In genomic region chr21:41369105-41369914, GRCh38 we compare ENCODE assay signal across 8 cellular contexts. TPM values are rescaled to one million over a fixed set of nuclear protein-coding genes. Genes with fewer than 3 reads are reported as not detected.
DNase-seq lines count a peak whose midpoint lies in the region; ATAC-seq and TF ChIP-seq lines count a peak whose summit lies in the region.

No MANE protein-coding gene starts in this region.

- H3K4me3 Mint-ChIP-seq in H9: peak overlapping the region; percentile 58 to 75

- peak overlapping the region; percentile 93 for H3K4me2 ChIP-seq in DOHH2 (ENCODE audit: low read length)
- peak overlapping the region; percentile 84 for H3K4me2 ChIP-seq in H9 (ENCODE audit: insufficient read depth, insufficient read length, low read length)
- H3K4me2 ChIP-seq in mesenchymal stem cell (ENCODE audit: low read length, poor library complexity, severe bottlenecking): peak overlapping the region; percentile 73

- no peaks in the 10 kb centered on the region for H3K9me2 ChIP-seq in DOHH2 (replicated peaks; ENCODE audit: control insufficient read depth, low read length)

- peaks cover 13% of the 10 kb centered on the region for H3K27me3 Mint-ChIP-seq in H9 (ENCODE audit: low read depth)

- DNase-seq in H9: peak; percentile 80
- peak; percentile 62 to 66 (median 66) for DNase-seq in Peyer's patch
- no peak for DNase-seq in brain microvascular endothelial cell
- DNase-seq in mesenchymal stem cell: peak; percentile 30
- no peak for DNase-seq in C1 segment of cervical spinal cord (lab: John Stamatoyannopoulos, UW)

- H3K4me3 ChIP-seq in DOHH2 (ENCODE audit: low read length) (peak overlapping the region; percentile 78), Peyer's patch (peak overlapping the region; percentile 39 to 49 (median 45)), brain microvascular endothelial cell (ENCODE audit: low read depth, low read length) (no peak overlapping the region), mesenchymal stem cell (ENCODE audit: insufficient read depth in 1 of 2, low read depth in 1 of 2, low read length in 2 of 2) (peak overlapping the region in 1 of 2 experiments; percentile 68), thymus (ENCODE audit: low read length) (peak overlapping the region; percentile 56)

- TF ChIP-seq POLR2A in Peyer's patch (IDR thresholded peaks at IDR 0.05): no peak

- H4K20me1 ChIP-seq in DOHH2 (ENCODE audit: control insufficient read depth, insufficient read depth, low read depth, low read length) (no peaks in the 10 kb centered on the region), H9 (ENCODE audit: control insufficient read depth, insufficient read depth, insufficient read length) (no peaks in the 10 kb centered on the region)

- H3K36me3 Mint-ChIP-seq in H9 (ENCODE audit: insufficient read depth in 1 of 3, low read depth in 3 of 3): no peaks in the 10 kb centered on the region

- H3F3A ChIP-seq in DOHH2 (ENCODE audit: control insufficient read depth, insufficient read depth): 0 out of 2 replicates have a peak, but pooled peaks cover 5% of the 10 kb centered on the region

- no peak overlapping the region for H3T11ph ChIP-seq in H9 (ENCODE audit: low read length)

- H2BK5ac ChIP-seq in H9 (ENCODE audit: insufficient read length, low read length) (no peak overlapping the region), mesenchymal stem cell (ENCODE audit: low read depth, low read length, poor library complexity, severe bottlenecking) (no peak overlapping the region)

- TF ChIP-seq CTCF in DOHH2 (IDR thresholded peaks at IDR 0.05; ENCODE audit: low read depth, low read length, poor library complexity, severe bottlenecking) (no peak), H9 (conservative IDR thresholded peaks at IDR 0.05) (peak; percentile 58), Peyer's patch (IDR thresholded peaks at IDR 0.05) (peak in 3 of 6 experiments; percentile 12 to 18 (median 13)), brain microvascular endothelial cell (IDR thresholded peaks at IDR 0.05; ENCODE audit: low read depth, low read length, missing control alignments) (peak; percentile 36)

- H3K27ac Mint-ChIP-seq in H9: peak overlapping the region in 1 of 3 experiments; percentile 14; a peak in 1 of 7 replicates

- H3K79me1 ChIP-seq in H9 (ENCODE audit: insufficient read depth, low read depth, low read length, poor library complexity, severe bottlenecking) (no peaks in the 10 kb centered on the region), mesenchymal stem cell (replicated peaks; ENCODE audit: low read length, poor library complexity, severe bottlenecking) (no peaks in the 10 kb centered on the region)

- H4K5ac ChIP-seq in H9 (ENCODE audit: insufficient read length, low read depth, low read length): no peak overlapping the region

- H3K23me2 ChIP-seq in H9 (ENCODE audit: insufficient read length, low read depth, low read length, poor library complexity, severe bottlenecking): peaks cover 8% of the 10 kb centered on the region

- H3K14ac ChIP-seq in H9 (ENCODE audit: insufficient read depth, low read length): no peak overlapping the region; the same call in 1 of the 2 replicates
- no peak overlapping the region for H3K14ac ChIP-seq in mesenchymal stem cell (ENCODE audit: low read length in 2 of 2)

- WGBS in H9 (ENCODE audit: extremely low coverage, insufficient read length, low lambda C conversion rate): no CpG with 5 or more reads among the region's 29 CpGs
- 11% methylated on average over 18 of the region's 29 CpGs for WGBS in mesenchymal stem cell
- 11% methylated on average over 29 of the region's 29 CpGs for WGBS in thymus

- H4K8ac ChIP-seq in H9 (replicated peaks; ENCODE audit: insufficient read length, low read depth, low read length) (no peak overlapping the region), mesenchymal stem cell (ENCODE audit: low read length) (no peak overlapping the region)

- H2BK12ac ChIP-seq in H9 (ENCODE audit: insufficient read length, low read depth, low read length): no peak overlapping the region
- no peak overlapping the region for H2BK12ac ChIP-seq in mesenchymal stem cell (ENCODE audit: low read length in 2 of 2)

- H3K27me3 ChIP-seq in DOHH2 (ENCODE audit: control insufficient read depth, low read length) (peaks cover 5% of the 10 kb centered on the region; the same call in 1 of the 2 replicates), H9 (ENCODE audit: insufficient read depth, low read length) (no peaks in the 10 kb centered on the region; the same call in 1 of the 2 replicates), Peyer's patch (no peaks in the 10 kb centered on the region), brain microvascular endothelial cell (replicated peaks) (no peaks in the 10 kb centered on the region), mesenchymal stem cell (ENCODE audit: control insufficient read depth in 1 of 2, insufficient read depth in 1 of 2, low read length in 2 of 2) (peaks cover 0 to 47% of the 10 kb centered on the region in 2 experiments), thymus (ENCODE audit: control insufficient read depth, insufficient read depth) (no peaks in the 10 kb centered on the region)

- no peaks in the 10 kb centered on the region for H3K9me3 ChIP-seq in DOHH2 (ENCODE audit: control insufficient read depth, insufficient read depth, low read length)
- no peaks in the 10 kb centered on the region for H3K9me3 ChIP-seq in H9 (ENCODE audit: control insufficient read depth, low read depth, low read length)
- H3K9me3 ChIP-seq in Peyer's patch: no peaks in the 10 kb centered on the region
- H3K9me3 ChIP-seq in mesenchymal stem cell (ENCODE audit: control insufficient read depth, low read length): no peaks in the 10 kb centered on the region
- H3K9me3 ChIP-seq in thymus (ENCODE audit: control insufficient read depth): no peaks in the 10 kb centered on the region

- H2AFZ ChIP-seq in H9 (ENCODE audit: low read length) (no peak overlapping the region), mesenchymal stem cell (ENCODE audit: low read depth, low read length) (no peak overlapping the region)

- H3K4me1 Mint-ChIP-seq in H9: peaks cover 7 to 28% of the 10 kb centered on the region in 2 experiments

- no peak overlapping the region for H3K23ac ChIP-seq in H9 (ENCODE audit: insufficient read length, low read depth, low read length)
- H3K23ac ChIP-seq in mesenchymal stem cell (ENCODE audit: low read length in 2 of 2): no peak overlapping the region

- no peaks in the 10 kb centered on the region for H3K36me3 ChIP-seq in DOHH2 (ENCODE audit: control insufficient read depth, low read length)
- H3K36me3 ChIP-seq in Peyer's patch: no peaks in the 10 kb centered on the region
- no peaks in the 10 kb centered on the region for H3K36me3 ChIP-seq in brain microvascular endothelial cell (replicated peaks)
- H3K36me3 ChIP-seq in mesenchymal stem cell (ENCODE audit: control insufficient read depth in 1 of 2, insufficient read depth in 2 of 2, low read depth in 1 of 2, low read length in 2 of 2): peaks cover 0 to 23% of the 10 kb centered on the region in 2 experiments
- no peaks in the 10 kb centered on the region for H3K36me3 ChIP-seq in thymus (ENCODE audit: control insufficient read depth, insufficient read depth)

- H3K79me2 ChIP-seq in DOHH2 (ENCODE audit: control insufficient read depth, low read length) (peaks cover 3% of the 10 kb centered on the region; the same call in 1 of the 2 replicates), H9 (ENCODE audit: insufficient read depth, low read length) (no peaks in the 10 kb centered on the region)

- no peak overlapping the region for H2BK15ac ChIP-seq in H9 (ENCODE audit: low read depth, low read length)
- H2BK15ac ChIP-seq in mesenchymal stem cell (ENCODE audit: low read depth, poor library complexity, severe bottlenecking): no peak overlapping the region

- H3K9me3 Mint-ChIP-seq in H9: no peaks in the 10 kb centered on the region; a peak in 1 of 5 replicates

- H3K4me1 ChIP-seq in DOHH2 (ENCODE audit: control insufficient read depth, low read length) (peaks cover 50% of the 10 kb centered on the region), H9 (ENCODE audit: insufficient read depth, low read length) (no peaks in the 10 kb centered on the region; the same call in 1 of the 2 replicates), Peyer's patch (peaks cover 3 to 29% (median 11%) of the 10 kb centered on the region in 4 donors), mesenchymal stem cell (ENCODE audit: control insufficient read depth, insufficient read depth, low read depth, low read length) (peaks cover 9% of the 10 kb centered on the region), thymus (ENCODE audit: control insufficient read depth, insufficient read depth, low read length) (peaks cover 47% of the 10 kb centered on the region)

- H3K56ac ChIP-seq in H9 (ENCODE audit: insufficient read length, low read depth, low read length): no peak overlapping the region

- H4K91ac ChIP-seq in H9 (ENCODE audit: insufficient read length, low read depth, low read length) (no peak overlapping the region), mesenchymal stem cell (ENCODE audit: low read length) (peak overlapping the region; percentile 70)

- no peak for ATAC-seq in HG02938 (IDR thresholded peaks at IDR 0.05; ENCODE audit: unreplicated experiment)

- no peak overlapping the region for H3K4ac ChIP-seq in H9 (ENCODE audit: low read depth, low read length)
- no peak overlapping the region for H3K4ac ChIP-seq in mesenchymal stem cell (ENCODE audit: low read depth in 1 of 2, low read length in 2 of 2)

- H2AK5ac ChIP-seq in H9 (ENCODE audit: insufficient read length, low read length) (no peak overlapping the region), mesenchymal stem cell (ENCODE audit: low read length, severe bottlenecking) (no peak overlapping the region)

- in situ Hi-C loops in brain microvascular endothelial cell (cut with HindIII; ENCODE audit: low pct_ligation_motif_present, low sequenced_read_pairs): no loop called here

- H2BK20ac ChIP-seq in H9 (ENCODE audit: low read depth, low read length, poor library complexity, severe bottlenecking): no peak overlapping the region

- H2BK120ac ChIP-seq in H9 (ENCODE audit: low read depth, low read length, poor library complexity, severe bottlenecking) (no peak overlapping the region), mesenchymal stem cell (ENCODE audit: low read depth, low read length) (no peak overlapping the region)

- H3K18ac ChIP-seq in H9 (ENCODE audit: insufficient read length, low read depth, low read length): peak overlapping the region; percentile 59
- H3K18ac ChIP-seq in mesenchymal stem cell (ENCODE audit: low read depth in 1 of 2, low read length in 2 of 2): no peak overlapping the region

- H3K9ac ChIP-seq in H9 (ENCODE audit: extremely low read depth, insufficient read length, low read length) (no peak overlapping the region), mesenchymal stem cell (ENCODE audit: low read length) (peak overlapping the region; percentile 76)

- H3K27ac ChIP-seq in DOHH2 (ENCODE audit: low read depth, low read length) (peak overlapping the region; percentile 75), H9 (ENCODE audit: insufficient read length, low read depth, low read length) (no peak overlapping the region), Peyer's patch (peak overlapping the region; percentile 21 to 81 (median 64)), brain microvascular endothelial cell (no peak overlapping the region), mesenchymal stem cell (ENCODE audit: low read length, poor library complexity, severe bottlenecking) (no peak overlapping the region), thymus (ENCODE audit: low read depth) (peak overlapping the region; percentile 93)

RNA-seq across cellular contexts. Expression of gene MX2, which starts 7.5 kb away (rescaled TPM):
- 1.8 and 1.9 TPM in 2 replicates for total RNA-seq in H9 (2021)
- total RNA-seq in Peyer's patch: 10 to 100 TPM; 13.7 to 39.6 (median 16.3) TPM
- polyA plus RNA-seq in mesenchymal stem cell (2013, experiment 1 of 2): 6.2 TPM
- 6.3 TPM for polyA plus RNA-seq in mesenchymal stem cell (2013, experiment 2 of 2)
- 33.0 TPM for polyA plus RNA-seq in thymus

RNA-seq across cellular contexts. Expression of gene FAM3B, which starts 52.7 kb away (rescaled TPM):
- total RNA-seq in H9 (2021): 4.0 and 5.0 TPM in 2 replicates
- total RNA-seq in Peyer's patch: 100 to 1,000 TPM in 3 of 4 donors, 10 to 100 TPM in 1; 49.5 to 323 (median 159) TPM
- not detected for polyA plus RNA-seq in mesenchymal stem cell (2013, experiment 1 of 2)
- not detected for polyA plus RNA-seq in mesenchymal stem cell (2013, experiment 2 of 2)
- polyA plus RNA-seq in thymus: 8.5 TPM

RNA-seq across cellular contexts. Expression of gene MX1, which starts 56.7 kb away (rescaled TPM):
- total RNA-seq in H9 (2021) (5.1 and 6.3 TPM in 2 replicates), Peyer's patch (100 to 1,000 TPM in 1 of 4 donors, 10 to 100 TPM in 3; 52.4 to 109 (median 78.9) TPM)
- 6.6 TPM for polyA plus RNA-seq in mesenchymal stem cell (2013, experiment 1 of 2)
- polyA plus RNA-seq in mesenchymal stem cell (2013, experiment 2 of 2): 6.5 TPM
- 54.5 TPM for polyA plus RNA-seq in thymus

Comparison
In these comparisons a context has a peak if more than half of its experiments do, and no peak if none do; other contexts are left out.
1. H3K27ac ChIP-seq: peak in DOHH2 (single experiment), Peyer's patch (4 of 4) and thymus (single experiment); none in H9 (single experiment), brain microvascular endothelial cell (single experiment) and mesenchymal stem cell (single experiment).
2. DNase-seq: peak in H9 (single experiment), Peyer's patch (3 of 3) and mesenchymal stem cell (single experiment); none in brain microvascular endothelial cell (single experiment) and C1 segment of cervical spinal cord (0 of 14).
3. Peak in every context shown above with its lines, with median percentiles within 50 percentile points of each other: H3K4me2 ChIP-seq.